28 cellular contexts compared by ENCODE assay signal in genomic region chr4:33873791-33874190, GRCh38.
"Had no signal": no experiment of that assay in that cellular context is flagged by ENCODE, and none has a peak within 500 bp of the region (broad histone marks: within the 10 kb centered on the region; RNA-seq: fewer than 3 reads in every experiment).

No MANE protein-coding gene starts in this region.

- H3K4me3 ChIP-seq: stomach, suprapubic skin, testis, thoracic aorta, thyroid gland, tibial artery, tibial nerve, transverse colon, upper lobe of left lung, upper lobe of right lung, uterus, vagina had no signal

- H3K4me1 ChIP-seq: stomach, suprapubic skin, testis, thyroid gland, tibial artery, tibial nerve, transverse colon, upper lobe of left lung, upper lobe of right lung, uterus, vagina had no signal

- H3K27ac ChIP-seq: stomach, suprapubic skin, testis, thoracic aorta, thyroid gland, tibial artery, tibial nerve, transverse colon, upper lobe of left lung, upper lobe of right lung, uterus, vagina had no signal

- H3K4me3 Mint-ChIP-seq: stimulated activated effector memory CD8-positive, alpha-beta T cell treated with anti-CD3 and anti-CD28 coated beads, Interleukin-12 subunit alpha, Interleukin-12 subunit beta, amount 100 ng/mL, for 72 hours; stimulated activated memory B cell treated with anti-CD40 and anti-IgM and Interleukin-4, amounts not matched to agents 10 μg/mL and 1 μg/mL and 100 μg/mL, for 72 hours; stimulated activated naive B cell treated with anti-CD40 and anti-IgM and Interleukin-4, amounts not matched to agents 10 μg/mL and 1 μg/mL and 100 μg/mL, for 72 hours; stimulated activated naive CD8-positive, alpha-beta T cell treated with anti-CD3 and anti-CD28 coated beads, Interleukin-15, amount 100 ng/mL, for 72 hours; stimulated activated naive CD8-positive, alpha-beta T cell treated with anti-CD3 and anti-CD28 coated beads, Interleukin-15, Interleukin-2, amounts not matched to agents 100 ng/mL and 50 ng/mL, for 24 hours; type B pancreatic cell had no signal

- DNase-seq: stimulated activated CD4-positive, alpha-beta T cell treated with anti-CD3 and anti-CD28 coated beads, Interleukin-2, amount 100 ng/mL, for 48 hours; stimulated activated CD4-positive, alpha-beta T cell treated with anti-CD3 and anti-CD28 coated beads, Interleukin-4, amount 100 ng/mL, for 1 hour; stimulated activated CD4-positive, alpha-beta T cell treated with anti-CD3 and anti-CD28 coated beads, Interleukin-4, amount 100 ng/mL, for 24 hours; stimulated activated CD4-positive, alpha-beta T cell treated with anti-CD3 and anti-CD28 coated beads, Interleukin-4, amount 100 ng/mL, for 4 hours; stimulated activated CD8-positive, alpha-beta memory T cell treated with anti-CD3 and anti-CD28 coated beads, Interleukin-4, amount 100 ng/mL, for 48 hours; stimulated activated naive B cell treated with anti-CD40 and anti-IgM and Interleukin-4, amounts not matched to agents 10 μg/mL and 1 μg/mL and 100 μg/mL, for 72 hours; stimulated activated naive CD4-positive, alpha-beta T cell; stimulated activated naive CD4-positive, alpha-beta T cell treated with Interleukin-2 at 50 U/mL for 16 hours; stimulated activated naive CD8-positive, alpha-beta T cell treated with anti-CD3 and anti-CD28 coated beads, Interleukin-15, amount 100 ng/mL, for 72 hours; stimulated activated naive CD8-positive, alpha-beta T cell treated with anti-CD3 and anti-CD28 coated beads, Interleukin-15, Interleukin-2, amounts not matched to agents 100 U/mL and 50 U/mL, for 24 hours; stomach; substantia nigra; testis; thyroid gland; tibial artery; transverse colon; trophoblast cell; upper lobe of left lung; upper lobe of right lung; uterus had no signal

- H3K9me3 ChIP-seq: testis, thoracic aorta, thyroid gland, upper lobe of right lung, uterus, vagina had no signal

- H3K27me3 ChIP-seq: stomach, suprapubic skin, testis, thyroid gland, tibial artery, tibial nerve, transverse colon, upper lobe of left lung, upper lobe of right lung, uterus, vagina had no signal

- H3K36me3 ChIP-seq: stomach, suprapubic skin, thoracic aorta, thyroid gland, tibial artery, tibial nerve, transverse colon, upper lobe of left lung, upper lobe of right lung, uterus, vagina had no signal

- H3K4me1 Mint-ChIP-seq: stimulated activated effector memory CD8-positive, alpha-beta T cell treated with anti-CD3 and anti-CD28 coated beads, Interleukin-12 subunit alpha, Interleukin-12 subunit beta, amount 100 ng/mL, for 72 hours; stimulated activated memory B cell treated with anti-CD40 and anti-IgM and Interleukin-4, amounts not matched to agents 10 μg/mL and 1 μg/mL and 100 μg/mL, for 72 hours; stimulated activated naive B cell treated with anti-CD40 and anti-IgM and Interleukin-4, amounts not matched to agents 10 μg/mL and 1 μg/mL and 100 μg/mL, for 72 hours; stimulated activated naive CD8-positive, alpha-beta T cell treated with anti-CD3 and anti-CD28 coated beads, Interleukin-15, amount 100 ng/mL, for 72 hours had no signal

- H3K27ac Mint-ChIP-seq: stimulated activated effector memory CD8-positive, alpha-beta T cell treated with anti-CD3 and anti-CD28 coated beads, Interleukin-12 subunit alpha, Interleukin-12 subunit beta, amount 100 ng/mL, for 72 hours; stimulated activated memory B cell treated with anti-CD40 and anti-IgM and Interleukin-4, amounts not matched to agents 10 μg/mL and 1 μg/mL and 100 μg/mL, for 72 hours; stimulated activated naive B cell treated with anti-CD40 and anti-IgM and Interleukin-4, amounts not matched to agents 10 μg/mL and 1 μg/mL and 100 μg/mL, for 72 hours; stimulated activated naive CD8-positive, alpha-beta T cell treated with anti-CD3 and anti-CD28 coated beads, Interleukin-15, amount 100 ng/mL, for 72 hours; stimulated activated naive CD8-positive, alpha-beta T cell treated with anti-CD3 and anti-CD28 coated beads, Interleukin-15, Interleukin-2, amounts not matched to agents 100 ng/mL and 50 ng/mL, for 24 hours; type B pancreatic cell had no signal

- H3K9me3 Mint-ChIP-seq: type B pancreatic cell had no signal

- H3K36me3 Mint-ChIP-seq: stimulated activated effector memory CD8-positive, alpha-beta T cell treated with anti-CD3 and anti-CD28 coated beads, Interleukin-12 subunit alpha, Interleukin-12 subunit beta, amount 100 ng/mL, for 72 hours; stimulated activated memory B cell treated with anti-CD40 and anti-IgM and Interleukin-4, amounts not matched to agents 10 μg/mL and 1 μg/mL and 100 μg/mL, for 72 hours; stimulated activated naive B cell treated with anti-CD40 and anti-IgM and Interleukin-4, amounts not matched to agents 10 μg/mL and 1 μg/mL and 100 μg/mL, for 72 hours; type B pancreatic cell had no signal

- H3K27me3 Mint-ChIP-seq: stimulated activated memory B cell treated with anti-CD40 and anti-IgM and Interleukin-4, amounts not matched to agents 10 μg/mL and 1 μg/mL and 100 μg/mL, for 72 hours; stimulated activated naive B cell treated with anti-CD40 and anti-IgM and Interleukin-4, amounts not matched to agents 10 μg/mL and 1 μg/mL and 100 μg/mL, for 72 hours; stimulated activated naive CD8-positive, alpha-beta T cell treated with anti-CD3 and anti-CD28 coated beads, Interleukin-15, amount 100 ng/mL, for 72 hours; stimulated activated naive CD8-positive, alpha-beta T cell treated with anti-CD3 and anti-CD28 coated beads, Interleukin-15, Interleukin-2, amounts not matched to agents 100 ng/mL and 50 ng/mL, for 24 hours; type B pancreatic cell had no signal
